In the genomic region with DNA sequence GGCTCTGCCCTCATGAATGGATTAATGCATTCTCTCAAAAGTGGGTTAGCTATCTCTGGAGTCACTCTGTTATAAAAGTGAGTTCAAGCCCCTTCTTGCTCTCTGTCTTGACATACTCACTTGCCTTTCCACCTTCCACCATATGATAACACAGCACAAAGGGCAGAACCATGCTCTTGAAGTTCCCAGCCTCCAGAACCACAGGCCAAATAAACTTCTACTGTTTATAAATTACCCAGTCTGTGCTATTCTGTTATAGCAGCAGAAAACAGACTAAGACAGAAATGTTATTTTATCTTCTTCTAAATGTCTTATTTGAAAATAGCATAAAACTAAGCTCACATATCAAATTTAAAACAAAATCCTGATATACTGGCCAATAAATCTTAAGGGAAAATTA, we compare ENCODE assay signal across 26 cellular contexts.
"Had no signal": no experiment of that assay in that cellular context is flagged by ENCODE, and none has a peak within 500 bp of the region (broad histone marks: within the 10 kb centered on the region; RNA-seq: fewer than 3 reads in every experiment).

No MANE protein-coding gene starts in this region.

- H3K27ac ChIP-seq: ascending aorta, body of pancreas, KMS-11, SJSA1 had no signal

- ATAC-seq: activated CD8-positive, alpha-beta T cell treated with anti-CD3 and anti-CD28 coated beads, Interleukin-2, amount 10 ng/mL, durations not matched to agents 7 days and 5 days; activated T-cell treated with anti-CD3 and anti-CD28 coated beads, Interleukin-2, amount 50 U/mL, for 4 hours; body of pancreas; SK-N-SH treated with all-trans-retinoic acid at 6 μM for 48 hours; WTC11 had no signal

- H3K4me3 ChIP-seq: ascending aorta, body of pancreas, SJSA1 had no signal

- H3K27ac Mint-ChIP-seq: activated CD8-positive, alpha-beta T cell treated with anti-CD3 and anti-CD28 coated beads, Interleukin-2, amount 10 ng/mL, durations not matched to agents 7 days and 5 days; activated naive CD4-positive, alpha-beta T cell treated with anti-CD3 and anti-CD28 coated beads, Interleukin-2, amount 10 ng/mL, durations not matched to agents 7 days and 5 days; WTC11 had no signal

- H3K27me3 ChIP-seq: ascending aorta, body of pancreas, SJSA1 had no signal

- DNase-seq: activated CD4-positive, alpha-beta T cell treated with anti-CD3 and anti-CD28 coated beads for 48 hours; activated CD4-positive, alpha-beta T cell treated with anti-CD3 and anti-CD28 coated beads, Interleukin-2, amount 50 U/mL, for 4 hours; activated CD4-positive, CD25-positive, alpha-beta regulatory T cell treated with anti-CD3 and anti-CD28 coated beads, Interleukin-2, amount 50 U/mL, for 72 hours; activated CD8-positive, alpha-beta memory T cell treated with anti-CD3 and anti-CD28 coated beads, Interleukin-2, amount 50 U/mL, for 48 hours; activated CD8-positive, alpha-beta T cell treated with anti-CD3 and anti-CD28 coated beads, Interleukin-2, amount 10 ng/mL, durations not matched to agents 7 days and 5 days; activated gamma-delta T cell; activated naive CD4-positive, alpha-beta T cell treated with anti-CD3 and anti-CD28 coated beads, Interleukin-2, amount 10 ng/mL, durations not matched to agents 7 days and 5 days; activated T-cell treated with anti-CD3 and anti-CD28 coated beads, Interleukin-2, amount 50 U/mL, for 4 hours; amniotic stem cell; body of pancreas; central memory CD4-positive, alpha-beta T cell; NCI-H1092; NCI-H1417; NCI-H1930; NCI-H2171; NCI-H2227 treated with DMSO at 0.1 percent for 48 hours; NCI-H69; SHP77; SW 1271 had no signal

- H3K4me3 Mint-ChIP-seq: activated CD8-positive, alpha-beta T cell treated with anti-CD3 and anti-CD28 coated beads, Interleukin-2, amount 10 ng/mL, durations not matched to agents 7 days and 5 days; activated naive CD4-positive, alpha-beta T cell treated with anti-CD3 and anti-CD28 coated beads, Interleukin-2, amount 10 ng/mL, durations not matched to agents 7 days and 5 days; activated T-cell treated with anti-CD3 and anti-CD28 coated beads, Interleukin-2, amount 50 U/mL, for 4 hours; WTC11 had no signal

- FAIRE-seq: bronchial epithelial cell, RCC 7860 had no signal

- H3K27me3 Mint-ChIP-seq: activated naive CD4-positive, alpha-beta T cell treated with anti-CD3 and anti-CD28 coated beads, Interleukin-2, amount 10 ng/mL, durations not matched to agents 7 days and 5 days had no signal

- H3K36me3 ChIP-seq: ascending aorta had no signal

- H3K9me3 ChIP-seq: ascending aorta, body of pancreas, SJSA1 had no signal

- H3K9me3 Mint-ChIP-seq: activated naive CD4-positive, alpha-beta T cell treated with anti-CD3 and anti-CD28 coated beads, Interleukin-2, amount 10 ng/mL, durations not matched to agents 7 days and 5 days; activated T-cell treated with anti-CD3 and anti-CD28 coated beads, Interleukin-2, amount 50 U/mL, for 4 hours had no signal
